In genomic region chr1:59323879-59324278, GRCh38 we compare ENCODE assay signal across 25 cellular contexts.
"Had no signal": no experiment of that assay in that cellular context is flagged by ENCODE, and none has a peak within 500 bp of the region (broad histone marks: within the 10 kb centered on the region; RNA-seq: fewer than 3 reads in every experiment).

No MANE protein-coding gene starts in this region.

- H3K4me1 Mint-ChIP-seq: stimulated activated memory B cell treated with anti-CD40 and anti-IgM and Interleukin-4, amounts not matched to agents 10 μg/mL and 1 μg/mL and 100 μg/mL, for 72 hours had no signal

- DNase-seq: activated CD4-positive, alpha-beta T cell treated with anti-CD3 and anti-CD28 coated beads for 4 hours; activated CD4-positive, alpha-beta T cell treated with anti-CD3 and anti-CD28 coated beads, Interleukin-2, amount 50 U/mL, for 48 hours; activated naive CD4-positive, alpha-beta T cell treated with anti-CD3 and anti-CD28 coated beads for 36 hours; activated naive CD8-positive, alpha-beta T cell treated with anti-CD3 and anti-CD28 coated beads, Interleukin-2, amount 10 ng/mL, durations not matched to agents 7 days and 5 days; activated T-cell treated with anti-CD3 and anti-CD28 coated beads, Interleukin-2, amount 50 U/mL, for 48 hours; amygdala; cerebellar nuclear complex; cortex of kidney; heart left ventricle; islet precursor cell; lower lobe of right lung; mesendoderm; naive thymus-derived CD4-positive, alpha-beta T cell; occipital lobe; posterior cingulate gyrus; right lobe of liver; small intestine; stimulated activated CD4-positive, alpha-beta T cell treated with anti-CD3 and anti-CD28 coated beads, Interleukin-2, amount 100 ng/mL, for 24 hours; T-helper 9 cell; transverse colon had no signal

- ATAC-seq: heart left ventricle; left lobe of liver; lower lobe of right lung; naive thymus-derived CD4-positive, alpha-beta T cell; right lobe of liver; stimulated activated memory B cell treated with anti-CD40 and anti-IgM and Interleukin-4, amounts not matched to agents 10 μg/mL and 1 μg/mL and 100 μg/mL, for 72 hours; WTC11 had no signal

- H3K9me3 Mint-ChIP-seq: activated naive CD4-positive, alpha-beta T cell treated with anti-CD3 and anti-CD28 coated beads for 36 hours had no signal

- H3K9me3 ChIP-seq: lower lobe of right lung, right lobe of liver, transverse colon had no signal

- H3K4me1 ChIP-seq: lower lobe of right lung, transverse colon had no signal

- H3K4me3 ChIP-seq: heart left ventricle, lower lobe of right lung, right lobe of liver, transverse colon had no signal

- H3K36me3 ChIP-seq: lower lobe of right lung, transverse colon had no signal

- H3K27ac Mint-ChIP-seq: activated naive CD4-positive, alpha-beta T cell treated with anti-CD3 and anti-CD28 coated beads for 36 hours; activated naive CD8-positive, alpha-beta T cell treated with anti-CD3 and anti-CD28 coated beads, Interleukin-2, amount 10 ng/mL, durations not matched to agents 7 days and 5 days; naive thymus-derived CD4-positive, alpha-beta T cell; stimulated activated memory B cell treated with anti-CD40 and anti-IgM and Interleukin-4, amounts not matched to agents 10 μg/mL and 1 μg/mL and 100 μg/mL, for 72 hours; WTC11 had no signal

- H3K4me3 Mint-ChIP-seq: activated naive CD4-positive, alpha-beta T cell treated with anti-CD3 and anti-CD28 coated beads for 36 hours; activated naive CD8-positive, alpha-beta T cell treated with anti-CD3 and anti-CD28 coated beads, Interleukin-2, amount 10 ng/mL, durations not matched to agents 7 days and 5 days; naive thymus-derived CD4-positive, alpha-beta T cell; neural crest cell; stimulated activated memory B cell treated with anti-CD40 and anti-IgM and Interleukin-4, amounts not matched to agents 10 μg/mL and 1 μg/mL and 100 μg/mL, for 72 hours; WTC11 had no signal

- H3K27me3 ChIP-seq: heart left ventricle, right lobe of liver, transverse colon had no signal

- H3K27me3 Mint-ChIP-seq: activated naive CD8-positive, alpha-beta T cell treated with anti-CD3 and anti-CD28 coated beads, Interleukin-2, amount 10 ng/mL, durations not matched to agents 7 days and 5 days; naive thymus-derived CD4-positive, alpha-beta T cell; stimulated activated memory B cell treated with anti-CD40 and anti-IgM and Interleukin-4, amounts not matched to agents 10 μg/mL and 1 μg/mL and 100 μg/mL, for 72 hours had no signal

- H3K27ac ChIP-seq: epithelial cell of prostate, heart left ventricle, lower lobe of right lung, right lobe of liver, transverse colon had no signal
